Comparison of ENCODE assay signal across 1 cellular context in genomic region chr19:21482361-21482760, GRCh38.
TF ChIP-seq lines count a peak whose summit lies in the region.

No MANE protein-coding gene starts in this region.

TF ChIP-seq in K562, 482 proteins besides CTCF, POLR2A, EP300 and RAD21:
- peak; percentile 53 for TF ChIP-seq NFIC (IDR thresholded peaks at IDR 0.05)
